Comparison of ENCODE assay signal across 27 cellular contexts in genomic region chr6:31393932-31394331, GRCh38.
"Had no signal": no experiment of that assay in that cellular context is flagged by ENCODE, and none has a peak within 500 bp of the region (broad histone marks: within the 10 kb centered on the region; RNA-seq: fewer than 3 reads in every experiment).

No MANE protein-coding gene starts in this region.

- H3K4me3 Mint-ChIP-seq: activated CD4-positive, alpha-beta T cell treated with anti-CD3 and anti-CD28 coated beads for 36 hours; activated T-helper 1 cell treated with anti-CD3 and anti-CD28 coated beads, Interleukin-12 subunit alpha, Interleukin-12 subunit beta, Interleukin-2, Interleukin-4 antibody, amounts not matched to agents 30 ng/mL and 10 ng/mL and 1 ng/mL, durations not matched to agents 14 hours and 24 hours and 36 hours; central memory CD8-positive, alpha-beta T cell; nephron; T-helper 2 cell treated with Interferon-gamma antibody and Interleukin-4, amounts not matched to agents 5 μg/mL and 100 μg/mL, for 36 hours had no signal

- DNase-seq: activated CD4-positive, alpha-beta T cell treated with anti-CD3 and anti-CD28 coated beads for 36 hours; activated CD4-positive, alpha-beta T cell treated with anti-CD3 and anti-CD28 coated beads, Interleukin-2, amount 50 U/mL, for 48 hours; activated CD4-positive, CD25-positive, alpha-beta regulatory T cell; activated CD8-positive, alpha-beta memory T cell treated with anti-CD3 and anti-CD28 coated beads for 24 hours; activated gamma-delta T cell treated with Interleukin-2 at 50 U/mL for 16 hours; activated naive CD4-positive, alpha-beta T cell treated with anti-CD3 and anti-CD28 coated beads, Interleukin-2, amount 50 U/mL, for 16 hours; dermis blood vessel endothelial cell; effector CD4-positive, alpha-beta T cell; esophagus squamous epithelium; foreskin melanocyte; left lung; lower lobe of right lung; mesenchymal stem cell; occipital lobe; right cardiac atrium; stimulated activated naive CD4-positive, alpha-beta T cell treated with Interleukin-2 at 50 U/mL for 16 hours; T-helper 1 cell; testis; trophoblast cell had no signal

- H3K9me3 ChIP-seq: esophagus squamous epithelium, left lung, lower lobe of right lung, testis had no signal

- FAIRE-seq: bronchial epithelial cell, islet of Langerhans, urothelium cell line had no signal

- H3K9me3 Mint-ChIP-seq: activated T-helper 1 cell treated with anti-CD3 and anti-CD28 coated beads, Interleukin-12 subunit alpha, Interleukin-12 subunit beta, Interleukin-2, Interleukin-4 antibody, amounts not matched to agents 30 ng/mL and 10 ng/mL and 1 ng/mL, durations not matched to agents 14 hours and 24 hours and 36 hours; central memory CD8-positive, alpha-beta T cell; nephron; T-helper 2 cell treated with Interferon-gamma antibody and Interleukin-4, amounts not matched to agents 5 μg/mL and 100 μg/mL, for 36 hours had no signal

- H3K27ac ChIP-seq: epithelial cell of prostate, esophagus squamous epithelium, left lung, lower lobe of right lung, testis had no signal

- H3K27me3 ChIP-seq: esophagus squamous epithelium, left lung, testis had no signal

- H3K27ac Mint-ChIP-seq: activated CD4-positive, alpha-beta T cell treated with anti-CD3 and anti-CD28 coated beads for 36 hours; activated T-helper 1 cell treated with anti-CD3 and anti-CD28 coated beads, Interleukin-12 subunit alpha, Interleukin-12 subunit beta, Interleukin-2, Interleukin-4 antibody, amounts not matched to agents 30 ng/mL and 10 ng/mL and 1 ng/mL, durations not matched to agents 14 hours and 24 hours and 36 hours; nephron; T-helper 2 cell treated with Interferon-gamma antibody and Interleukin-4, amounts not matched to agents 5 μg/mL and 100 μg/mL, for 36 hours had no signal

- H3K27me3 Mint-ChIP-seq: activated CD4-positive, alpha-beta T cell treated with anti-CD3 and anti-CD28 coated beads for 36 hours; central memory CD8-positive, alpha-beta T cell had no signal

- H3K4me3 ChIP-seq: esophagus squamous epithelium, left lung, lower lobe of right lung, testis had no signal

- ATAC-seq: activated CD4-positive, alpha-beta T cell treated with anti-CD3 and anti-CD28 coated beads for 36 hours; left lung; lower lobe of right lung; right cardiac atrium had no signal
